ENCODE assay signal across 1 cellular context in the genomic region with DNA sequence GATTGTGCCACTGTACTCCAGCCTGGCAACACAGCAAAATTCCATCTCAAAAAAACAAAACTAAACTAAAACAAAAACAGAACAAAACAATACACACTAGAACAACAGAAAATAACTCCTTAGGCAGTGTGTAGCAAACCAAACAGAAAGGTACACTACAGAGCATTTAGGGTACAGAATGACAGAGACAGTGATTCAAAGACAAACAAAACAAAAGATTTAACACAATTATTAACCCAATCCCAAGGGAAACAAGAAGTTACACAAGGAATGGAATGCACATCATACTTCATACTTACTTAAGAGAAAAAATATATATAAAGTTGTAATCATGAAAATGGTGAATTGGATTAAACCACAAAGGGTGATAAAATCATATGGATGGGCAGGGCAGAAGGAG.
TF ChIP-seq lines count a peak whose summit lies in the region.

No MANE protein-coding gene starts in this region.

TF ChIP-seq in HepG2, 621 proteins besides CTCF, POLR2A, EP300 and RAD21:
- TF ChIP-seq, protein P1, sequence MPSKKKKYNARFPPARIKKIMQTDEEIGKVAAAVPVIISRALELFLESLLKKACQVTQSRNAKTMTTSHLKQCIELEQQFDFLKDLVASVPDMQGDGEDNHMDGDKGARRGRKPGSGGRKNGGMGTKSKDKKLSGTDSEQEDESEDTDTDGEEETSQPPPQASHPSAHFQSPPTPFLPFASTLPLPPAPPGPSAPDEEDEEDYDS (CRISPR knock-in tag; IDR thresholded peaks at IDR 0.05): no peak
- TF ChIP-seq, protein P2, sequence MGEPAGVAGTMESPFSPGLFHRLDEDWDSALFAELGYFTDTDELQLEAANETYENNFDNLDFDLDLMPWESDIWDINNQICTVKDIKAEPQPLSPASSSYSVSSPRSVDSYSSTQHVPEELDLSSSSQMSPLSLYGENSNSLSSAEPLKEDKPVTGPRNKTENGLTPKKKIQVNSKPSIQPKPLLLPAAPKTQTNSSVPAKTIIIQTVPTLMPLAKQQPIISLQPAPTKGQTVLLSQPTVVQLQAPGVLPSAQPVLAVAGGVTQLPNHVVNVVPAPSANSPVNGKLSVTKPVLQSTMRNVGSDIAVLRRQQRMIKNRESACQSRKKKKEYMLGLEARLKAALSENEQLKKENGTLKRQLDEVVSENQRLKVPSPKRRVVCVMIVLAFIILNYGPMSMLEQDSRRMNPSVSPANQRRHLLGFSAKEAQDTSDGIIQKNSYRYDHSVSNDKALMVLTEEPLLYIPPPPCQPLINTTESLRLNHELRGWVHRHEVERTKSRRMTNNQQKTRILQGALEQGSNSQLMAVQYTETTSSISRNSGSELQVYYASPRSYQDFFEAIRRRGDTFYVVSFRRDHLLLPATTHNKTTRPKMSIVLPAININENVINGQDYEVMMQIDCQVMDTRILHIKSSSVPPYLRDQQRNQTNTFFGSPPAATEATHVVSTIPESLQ (CRISPR knock-in tag; conservative IDR thresholded peaks at IDR 0.05): no peak
- TF ChIP-seq FOXP1 (IDR thresholded peaks at IDR 0.05) (no peak), FOXP1 (CRISPR knock-in tag; IDR thresholded peaks at IDR 0.05) (0 out of 2 replicates have a peak, but pooled peaks have one; percentile 33), ZNF101 (CRISPR knock-in tag; IDR thresholded peaks at IDR 0.05; ENCODE audit: borderline replicate concordance, low read depth) (no peak), ZSCAN9 (CRISPR knock-in tag; IDR thresholded peaks at IDR 0.05; ENCODE audit: borderline replicate concordance) (no peak), GTF2F1 (IDR thresholded peaks at IDR 0.05; ENCODE audit: low read length) (no peak), ZBTB21 (CRISPR knock-in tag; IDR thresholded peaks at IDR 0.05) (no peak), HHEX (CRISPR knock-in tag; IDR thresholded peaks at IDR 0.05) (no peak), ESRRA (CRISPR knock-in tag; IDR thresholded peaks at IDR 0.05; ENCODE audit: low read depth) (no peak), NR3C1 (CRISPR knock-in tag; IDR thresholded peaks at IDR 0.05) (no peak), RARA (CRISPR knock-in tag; IDR thresholded peaks at IDR 0.05) (no peak), SOX13 (IDR thresholded peaks at IDR 0.05) (no peak), SOX13 (CRISPR knock-in tag; conservative IDR thresholded peaks at IDR 0.05 in 1 of 2, IDR thresholded peaks at IDR 0.05 in 1 of 2) (peak in 1 of 2 experiments; percentile 54; a peak in 1 of 4 replicates), RFX3 (CRISPR knock-in tag; IDR thresholded peaks at IDR 0.05) (no peak), SOX5 (CRISPR knock-in tag; IDR thresholded peaks at IDR 0.05; ENCODE audit: borderline replicate concordance) (0 out of 2 replicates have a peak, but pooled peaks have one; percentile 40)
- TF ChIP-seq, protein P3, sequence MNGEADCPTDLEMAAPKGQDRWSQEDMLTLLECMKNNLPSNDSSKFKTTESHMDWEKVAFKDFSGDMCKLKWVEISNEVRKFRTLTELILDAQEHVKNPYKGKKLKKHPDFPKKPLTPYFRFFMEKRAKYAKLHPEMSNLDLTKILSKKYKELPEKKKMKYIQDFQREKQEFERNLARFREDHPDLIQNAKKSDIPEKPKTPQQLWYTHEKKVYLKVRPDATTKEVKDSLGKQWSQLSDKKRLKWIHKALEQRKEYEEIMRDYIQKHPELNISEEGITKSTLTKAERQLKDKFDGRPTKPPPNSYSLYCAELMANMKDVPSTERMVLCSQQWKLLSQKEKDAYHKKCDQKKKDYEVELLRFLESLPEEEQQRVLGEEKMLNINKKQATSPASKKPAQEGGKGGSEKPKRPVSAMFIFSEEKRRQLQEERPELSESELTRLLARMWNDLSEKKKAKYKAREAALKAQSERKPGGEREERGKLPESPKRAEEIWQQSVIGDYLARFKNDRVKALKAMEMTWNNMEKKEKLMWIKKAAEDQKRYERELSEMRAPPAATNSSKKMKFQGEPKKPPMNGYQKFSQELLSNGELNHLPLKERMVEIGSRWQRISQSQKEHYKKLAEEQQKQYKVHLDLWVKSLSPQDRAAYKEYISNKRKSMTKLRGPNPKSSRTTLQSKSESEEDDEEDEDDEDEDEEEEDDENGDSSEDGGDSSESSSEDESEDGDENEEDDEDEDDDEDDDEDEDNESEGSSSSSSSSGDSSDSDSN (CRISPR knock-in tag; IDR thresholded peaks at IDR 0.05): no peak
- TF ChIP-seq, protein P4, sequence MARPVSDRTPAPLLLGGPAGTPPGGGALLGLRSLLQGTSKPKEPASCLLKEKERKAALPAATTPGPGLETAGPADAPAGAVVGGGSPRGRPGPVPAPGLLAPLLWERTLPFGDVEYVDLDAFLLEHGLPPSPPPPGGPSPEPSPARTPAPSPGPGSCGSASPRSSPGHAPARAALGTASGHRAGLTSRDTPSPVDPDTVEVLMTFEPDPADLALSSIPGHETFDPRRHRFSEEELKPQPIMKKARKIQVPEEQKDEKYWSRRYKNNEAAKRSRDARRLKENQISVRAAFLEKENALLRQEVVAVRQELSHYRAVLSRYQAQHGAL (CRISPR knock-in tag; IDR thresholded peaks at IDR 0.05; ENCODE audit: not compliant biosample characterization): no peak
